ENCODE assay signal across 18 cellular contexts in the genomic region with DNA sequence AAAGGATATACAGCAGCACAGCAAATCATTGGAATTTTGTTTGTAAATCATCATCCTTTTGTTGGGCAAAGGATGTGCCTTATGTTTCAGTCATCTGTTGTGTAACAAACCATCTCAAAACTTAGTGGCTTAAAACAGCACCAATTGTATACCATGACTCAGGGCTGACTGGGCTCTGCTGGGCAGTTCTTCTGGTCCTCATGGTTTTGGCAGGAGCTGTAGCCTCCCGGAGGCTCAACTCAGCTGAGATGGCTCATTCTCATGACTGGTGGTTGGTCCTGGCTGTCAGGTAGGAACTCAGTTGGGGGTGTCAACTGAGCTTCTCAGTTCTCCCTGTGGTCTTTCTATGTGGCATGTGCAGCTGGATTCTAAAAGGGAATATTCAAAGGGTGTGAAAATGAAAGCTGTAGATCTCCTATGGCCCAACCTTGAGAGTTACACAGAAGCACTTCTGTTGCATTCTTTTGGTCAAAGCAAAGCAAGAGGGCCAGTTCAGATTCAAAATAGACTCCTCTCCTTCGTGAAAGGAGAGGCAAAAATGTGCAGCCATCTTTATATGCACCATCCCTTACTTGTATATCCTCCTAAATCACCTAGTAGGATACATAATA. TPM values are rescaled to one million over a fixed set of nuclear protein-coding genes. Genes with fewer than 3 reads are reported as not detected.
DNase-seq lines count a peak whose midpoint lies in the region; ATAC-seq and TF ChIP-seq lines count a peak whose summit lies in the region.
"Had no signal": no experiment of that assay in that cellular context is flagged by ENCODE, and none has a peak within 500 bp of the region (broad histone marks: within the 10 kb centered on the region; RNA-seq: fewer than 3 reads in every experiment).

No MANE protein-coding gene starts in this region.

- no peak overlapping the region for H3K27ac ChIP-seq in GM23338 (ENCODE audit: low read depth)
- no peak overlapping the region for H3K27ac ChIP-seq in mammary epithelial cell (ENCODE audit: insufficient read depth, low read depth, low read length)
- H3K27ac ChIP-seq in uterus = no peak overlapping the region
- H3K27ac ChIP-seq: RWPE1 had no signal

- TF ChIP-seq CTCF in GM23338 (conservative IDR thresholded peaks at IDR 0.05; ENCODE audit: low read depth in 2 of 2) (no peak), mammary epithelial cell (conservative IDR thresholded peaks at IDR 0.05 in 1 of 2, IDR thresholded peaks at IDR 0.05 in 1 of 2; ENCODE audit: extremely low read depth in 1 of 2, insufficient read depth in 1 of 2, low read depth in 1 of 2, low read length in 2 of 2) (no peak), uterus (IDR thresholded peaks at IDR 0.05) (no peak), GM20000 (IDR thresholded peaks at IDR 0.05; ENCODE audit: extremely low read depth, missing control alignments) (no peak)

- 0 out of 2 replicates have a peak, but pooled peaks cover 3% of the 10 kb centered on the region for H3K9me2 ChIP-seq in GM23338 (ENCODE audit: insufficient read depth)

- H2AFZ ChIP-seq in GM23338 = no peak overlapping the region
- H2AFZ ChIP-seq in mammary epithelial cell (ENCODE audit: low read depth, low read length) = no peak overlapping the region

- BruUV-seq in mammary epithelial cell (replicated peaks; lab: Mats Ljungman, UMichigan) = no TSS peak

- DNase-seq in GM23338 (ENCODE audit: low spot score) (no peak), MG63 (peak; percentile 82), mammary epithelial cell (peak; percentile 67), uterus (no peak), GM20000 (ENCODE audit: low spot score) (no peak), NCI-H1930 (lab: John Stamatoyannopoulos, UW) (no peak)
- no peak for DNase-seq in activated CD8-positive, alpha-beta T cell treated with anti-CD3 and anti-CD28 coated beads, Interleukin-2, amount 10 ng/mL, durations not matched to agents 7 days and 5 days
- DNase-seq: Calu3; CD4-positive, alpha-beta memory T cell; DMS79; GDM1; NCI-H1092 treated with DMSO at 0.1 percent for 48 hours; NCI-H2107; NCI-H345; NCI-H69; OCI-M1 had no signal

- intact Hi-C loops in mammary epithelial cell (cut with micrococcal nuclease) (no loop called here), uterus (cut with DNase I; ENCODE audit: low total_unique reads) (no loop called here)

- H3K4me3 ChIP-seq in GM23338 (no peak overlapping the region), MG63 (no peak overlapping the region), mammary epithelial cell (replicated peaks in 1 of 3; ENCODE audit: insufficient read depth in 1 of 3, low read depth in 2 of 3, low read length in 3 of 3) (no peak overlapping the region), uterus (no peak overlapping the region)

- no peak overlapping the region for H3K4me3 Mint-ChIP-seq in GM23338
- no peak overlapping the region for H3K4me3 Mint-ChIP-seq in activated CD8-positive, alpha-beta T cell treated with anti-CD3 and anti-CD28 coated beads, Interleukin-2, amount 10 ng/mL, durations not matched to agents 7 days and 5 days
- H3K4me3 Mint-ChIP-seq: CD4-positive, alpha-beta memory T cell; T-helper 1 cell treated with Interleukin-12 subunit alpha and Interleukin-12 subunit beta and Interleukin-4 antibody, amounts not matched to agents 30 μg/mL and 1 μg/mL, for 36 hours had no signal

- no peak overlapping the region for H3K9ac ChIP-seq in mammary epithelial cell (ENCODE audit: insufficient read depth, low read length)

- 13% methylated on average over 2 of the region's 2 CpGs for WGBS in mammary epithelial cell (ENCODE audit: low coverage, missing lambda C conversion rate)

- peaks cover 20% of the 10 kb centered on the region for H3K9me3 Mint-ChIP-seq in GM23338
- no peaks in the 10 kb centered on the region for H3K9me3 Mint-ChIP-seq in activated CD8-positive, alpha-beta T cell treated with anti-CD3 and anti-CD28 coated beads, Interleukin-2, amount 10 ng/mL, durations not matched to agents 7 days and 5 days (ENCODE audit: insufficient read depth)

- H3K27me3 Mint-ChIP-seq in GM23338 (ENCODE audit: insufficient read depth, low read depth, poor library complexity) = peaks cover 10% of the 10 kb centered on the region
- H3K27me3 Mint-ChIP-seq in activated CD8-positive, alpha-beta T cell treated with anti-CD3 and anti-CD28 coated beads, Interleukin-2, amount 10 ng/mL, durations not matched to agents 7 days and 5 days (ENCODE audit: low read depth) = peaks cover 4% of the 10 kb centered on the region

- peaks cover 26% of the 10 kb centered on the region for H3K9me3 ChIP-seq in MG63
- H3K9me3 ChIP-seq in mammary epithelial cell (replicated peaks; ENCODE audit: insufficient read depth, low read length) = no peaks in the 10 kb centered on the region
- no peaks in the 10 kb centered on the region for H3K9me3 ChIP-seq in uterus

- no peak for ATAC-seq in GM23338
- no peak for ATAC-seq in activated CD8-positive, alpha-beta T cell treated with anti-CD3 and anti-CD28 coated beads, Interleukin-2, amount 10 ng/mL, durations not matched to agents 7 days and 5 days

- H3K79me2 ChIP-seq in GM23338 (replicated peaks; ENCODE audit: insufficient read depth) (no peaks in the 10 kb centered on the region), mammary epithelial cell (ENCODE audit: insufficient read depth, low read length) (no peaks in the 10 kb centered on the region)

- H3K4me2 ChIP-seq in GM23338 (no peak overlapping the region), mammary epithelial cell (ENCODE audit: insufficient read depth, low read depth, low read length) (no peak overlapping the region)

- peaks cover 5% of the 10 kb centered on the region; the same call in 1 of the 3 replicates for H3K36me3 Mint-ChIP-seq in GM23338 (ENCODE audit: low read depth)
- H3K36me3 Mint-ChIP-seq in activated CD8-positive, alpha-beta T cell treated with anti-CD3 and anti-CD28 coated beads, Interleukin-2, amount 10 ng/mL, durations not matched to agents 7 days and 5 days (ENCODE audit: low read depth) = no peaks in the 10 kb centered on the region

- H3K4me1 Mint-ChIP-seq in GM23338 = no peaks in the 10 kb centered on the region
- peaks cover 5% of the 10 kb centered on the region for H3K4me1 Mint-ChIP-seq in activated CD8-positive, alpha-beta T cell treated with anti-CD3 and anti-CD28 coated beads, Interleukin-2, amount 10 ng/mL, durations not matched to agents 7 days and 5 days (ENCODE audit: low read depth)

- H3K27me3 ChIP-seq in GM23338 (ENCODE audit: insufficient read depth) (no peaks in the 10 kb centered on the region), MG63 (no peaks in the 10 kb centered on the region), mammary epithelial cell (ENCODE audit: insufficient read depth, low read length) (no peaks in the 10 kb centered on the region), uterus (no peaks in the 10 kb centered on the region)

- CTCF ChIA-PET in mammary epithelial cell (lab: Charles Lee; ENCODE audit: low non-redundant PET) = no interaction called here
- CTCF ChIA-PET in activated CD8-positive, alpha-beta T cell treated with anti-CD3 and anti-CD28 coated beads, Interleukin-2, amount 10 ng/mL, durations not matched to agents 7 days and 5 days (lab: Charles Lee) = no interaction called here

- no peaks in the 10 kb centered on the region for H3F3A ChIP-seq in GM23338 (replicated peaks; ENCODE audit: low read depth)

- H3K4me1 ChIP-seq in GM23338 (ENCODE audit: insufficient read depth) = no peaks in the 10 kb centered on the region
- H3K4me1 ChIP-seq in mammary epithelial cell (ENCODE audit: insufficient read depth, low read length) = peaks cover 6% of the 10 kb centered on the region
- H3K4me1 ChIP-seq in uterus = no peaks in the 10 kb centered on the region

- H3K27ac Mint-ChIP-seq in GM23338 = no peak overlapping the region
- H3K27ac Mint-ChIP-seq in activated CD8-positive, alpha-beta T cell treated with anti-CD3 and anti-CD28 coated beads, Interleukin-2, amount 10 ng/mL, durations not matched to agents 7 days and 5 days = no peak overlapping the region
- H3K27ac Mint-ChIP-seq: CD4-positive, alpha-beta memory T cell; T-helper 1 cell treated with Interleukin-12 subunit alpha and Interleukin-12 subunit beta and Interleukin-4 antibody, amounts not matched to agents 30 μg/mL and 1 μg/mL, for 36 hours had no signal

- POLR2A ChIA-PET in activated CD8-positive, alpha-beta T cell treated with anti-CD3 and anti-CD28 coated beads, Interleukin-2, amount 10 ng/mL, durations not matched to agents 7 days and 5 days (lab: Charles Lee) = interaction anchor here (1.1 kb wide), 1 partner anchor 69 kb away, joined by 3 read pairs; no protein-coding TSS in a partner anchor

- H3K36me3 ChIP-seq in GM23338 (ENCODE audit: insufficient read depth) = no peaks in the 10 kb centered on the region; the same call in 1 of the 2 replicates
- no peaks in the 10 kb centered on the region; the same call in 1 of the 2 replicates for H3K36me3 ChIP-seq in MG63
- H3K36me3 ChIP-seq in mammary epithelial cell (ENCODE audit: insufficient read depth, low read length) = no peaks in the 10 kb centered on the region
- H3K36me3 ChIP-seq in uterus = no peaks in the 10 kb centered on the region

- H4K20me1 ChIP-seq in GM23338 (replicated peaks; ENCODE audit: insufficient read depth) = no peaks in the 10 kb centered on the region
- no peaks in the 10 kb centered on the region for H4K20me1 ChIP-seq in mammary epithelial cell (ENCODE audit: insufficient read depth, low read length)

- dilution Hi-C loops in mammary epithelial cell (cut with HindIII; ENCODE audit: low sequenced_read_pairs) = no loop called here

- in situ Hi-C loops in mammary epithelial cell (cut with MboI; ENCODE audit: low sequenced_read_pairs in 2 of 2) = no loop called here

- TF ChIP-seq POLR2A in uterus (IDR thresholded peaks at IDR 0.05) = no peak

TF ChIP-seq in GM23338, 12 proteins besides CTCF, POLR2A, EP300 and RAD21:
- TF ChIP-seq EZH2 (IDR thresholded peaks at IDR 0.05; ENCODE audit: low read depth, unreplicated experiment) = no peak
- peak; percentile 90 for TF ChIP-seq ZNF331 (CRISPR knock-in tag; IDR thresholded peaks at IDR 0.05; ENCODE audit: low read depth)
TF ChIP-seq in GM23338: peak in this region for 1.

RNA-seq across cellular contexts. Expression of a gene that starts 39.1 kb away (rescaled TPM):
- 7.3 and 10.2 TPM in 2 replicates for total RNA-seq in GM23338 (2014; rRNA removed; shearing (Covaris generic))
- 4.7 and 5.9 TPM in 2 replicates for polyA plus RNA-seq in GM23338 (2016; fragmentation: Nextera tagmentation; extraction: Ambion mirVana)
- total RNA-seq in MG63 (2014; rRNA removed; shearing (Covaris generic); ENCODE audit: low replicate concordance) = 2.4 and 3.6 TPM in 2 replicates
- total RNA-seq in mammary epithelial cell = 10 to 100 TPM; 29.1 to 44.5 TPM
- 12.0 TPM for polyA plus RNA-seq in mammary epithelial cell
- 9.6 TPM for polyA minus RNA-seq in mammary epithelial cell
- 10 to 100 TPM in 3 of 4 donors, 1 to 10 TPM in 1; 7.2 to 24.1 (median 18.9) TPM for total RNA-seq in uterus
- total RNA-seq in activated CD8-positive, alpha-beta T cell treated with anti-CD3 and anti-CD28 coated beads, Interleukin-2, amount 10 ng/mL, durations not matched to agents 7 days and 5 days = 10 to 100 TPM; 10.5 to 12.3 TPM

Comparison
In these comparisons a context has a peak if more than half of its experiments do, and no peak if none do; other contexts are left out.
1. DNase-seq: peak in MG63 (single experiment) and mammary epithelial cell (single experiment); none in GM23338 (single experiment), uterus (0 of 2), GM20000 (single experiment), NCI-H1930 (0 of 2) and activated CD8-positive, alpha-beta T cell treated with anti-CD3 and anti-CD28 coated beads, Interleukin-2, amount 10 ng/mL, durations not matched to agents 7 days and 5 days (single experiment).